ENCODE assay signal across 21 cellular contexts in the genomic region with DNA sequence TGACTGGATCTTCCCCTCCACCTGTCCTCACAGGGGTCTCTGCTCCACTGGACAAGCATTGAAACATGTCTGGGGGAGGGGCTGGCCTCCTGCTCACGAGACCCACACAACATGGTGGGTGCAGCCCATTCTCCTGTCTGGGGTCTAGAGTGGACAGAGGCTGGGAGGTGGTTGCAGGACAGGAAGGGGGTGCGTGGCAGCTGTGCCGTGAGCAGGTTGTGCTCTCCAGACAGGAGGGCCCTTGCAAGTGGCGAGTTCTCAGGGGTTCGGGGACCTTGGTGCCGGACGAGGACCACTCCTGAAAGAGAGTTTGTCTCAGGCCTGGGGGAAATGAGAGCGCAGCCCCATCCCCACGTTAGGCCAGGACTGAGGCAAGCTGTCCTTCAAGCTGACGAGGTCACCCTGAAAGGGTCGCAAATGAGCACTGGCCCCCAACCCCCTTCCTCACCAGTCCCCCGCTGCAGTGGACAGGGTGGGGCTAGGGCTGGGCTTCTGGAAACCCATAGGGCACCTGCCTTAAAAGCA.
"Had no signal": no experiment of that assay in that cellular context is flagged by ENCODE, and none has a peak within 500 bp of the region (broad histone marks: within the 10 kb centered on the region; RNA-seq: fewer than 3 reads in every experiment).

No MANE protein-coding gene starts in this region.

- H3K4me2 ChIP-seq: hepatocyte had no signal

- H3K27ac Mint-ChIP-seq: mesothelial cell of epicardium; natural killer cell treated with Interleukin-12 subunit alpha and Interleukin-12 subunit beta and Interleukin-15 and Interleukin-18, amount 100 ng/mL, for 72 hours; stimulated activated naive B cell treated with anti-CD40 and anti-IgM and Interleukin-4, amounts not matched to agents 10 μg/mL and 1 μg/mL and 100 μg/mL, for 72 hours; stimulated activated naive CD8-positive, alpha-beta T cell treated with anti-CD3 and anti-CD28 coated beads, Interleukin-15, Interleukin-2, amounts not matched to agents 100 ng/mL and 50 ng/mL, for 24 hours had no signal

- H3K4me1 ChIP-seq: foreskin keratinocyte, prostate gland, right lobe of liver, uterus had no signal

- H3K9me3 ChIP-seq: mucosa of descending colon, prostate gland, right lobe of liver, thoracic aorta, upper lobe of right lung had no signal

- H2AFZ ChIP-seq: hepatocyte had no signal

- H3K4me3 Mint-ChIP-seq: mesothelial cell of epicardium; natural killer cell treated with Interleukin-12 subunit alpha and Interleukin-12 subunit beta and Interleukin-15 and Interleukin-18, amount 100 ng/mL, for 72 hours; neural crest cell; stimulated activated naive B cell treated with anti-CD40 and anti-IgM and Interleukin-4, amounts not matched to agents 10 μg/mL and 1 μg/mL and 100 μg/mL, for 72 hours; stimulated activated naive CD8-positive, alpha-beta T cell treated with anti-CD3 and anti-CD28 coated beads, Interleukin-15, Interleukin-2, amounts not matched to agents 100 ng/mL and 50 ng/mL, for 24 hours had no signal

- H3K9me3 Mint-ChIP-seq: natural killer cell treated with Interleukin-12 subunit alpha and Interleukin-12 subunit beta and Interleukin-15 and Interleukin-18, amount 100 ng/mL, for 72 hours; stimulated activated naive CD8-positive, alpha-beta T cell treated with anti-CD3 and anti-CD28 coated beads, Interleukin-15, Interleukin-2, amounts not matched to agents 100 ng/mL and 50 ng/mL, for 24 hours had no signal

- ATAC-seq: foreskin keratinocyte, gastroesophageal sphincter had no signal

- H3K4me3 ChIP-seq: coronary artery, esophagus muscularis mucosa, gastroesophageal sphincter, heart left ventricle, hepatocyte, mucosa of descending colon, prostate gland, right lobe of liver, thoracic aorta, tibial nerve, upper lobe of right lung, uterus had no signal

- DNase-seq: foreskin keratinocyte; mesenchymal stem cell; stimulated activated naive B cell treated with anti-CD40 and anti-IgM and Interleukin-4, amounts not matched to agents 10 μg/mL and 1 μg/mL and 100 μg/mL, for 72 hours; upper lobe of right lung; uterus had no signal

- H3K36me3 ChIP-seq: esophagus muscularis mucosa, gastroesophageal sphincter, heart left ventricle, prostate gland, right lobe of liver, thoracic aorta, tibial nerve, upper lobe of right lung, uterus had no signal

- H3K36me3 Mint-ChIP-seq: natural killer cell treated with Interleukin-12 subunit alpha and Interleukin-12 subunit beta and Interleukin-15 and Interleukin-18, amount 100 ng/mL, for 72 hours; stimulated activated naive B cell treated with anti-CD40 and anti-IgM and Interleukin-4, amounts not matched to agents 10 μg/mL and 1 μg/mL and 100 μg/mL, for 72 hours had no signal

- H3K79me2 ChIP-seq: hepatocyte had no signal

- H3K4me1 Mint-ChIP-seq: mesothelial cell of epicardium, neural crest cell had no signal

- H3K27me3 ChIP-seq: foreskin keratinocyte, hepatocyte, right lobe of liver had no signal

- H3K27me3 Mint-ChIP-seq: stimulated activated naive CD8-positive, alpha-beta T cell treated with anti-CD3 and anti-CD28 coated beads, Interleukin-15, Interleukin-2, amounts not matched to agents 100 ng/mL and 50 ng/mL, for 24 hours had no signal

- FAIRE-seq: endothelial cell of umbilical vein, small intestine had no signal

- H3K27ac ChIP-seq: coronary artery, esophagus muscularis mucosa, foreskin keratinocyte, gastroesophageal sphincter, heart left ventricle, hepatocyte, prostate gland, right lobe of liver, thoracic aorta, tibial nerve, upper lobe of right lung, uterus had no signal
